In genomic region chr3:48415251-48415953, GRCh38 we compare ENCODE assay signal across 1 cellular context.
TF ChIP-seq lines count a peak whose summit lies in the region.

No MANE protein-coding gene starts in this region.

TF ChIP-seq in K562, 482 proteins besides CTCF, POLR2A, EP300 and RAD21:
- TF ChIP-seq TEAD1 (CRISPR knock-in tag; IDR thresholded peaks at IDR 0.05) (no peak), ZNF280B (CRISPR knock-in tag; IDR thresholded peaks at IDR 0.05) (no peak), ATF1 (CRISPR knock-in tag; IDR thresholded peaks at IDR 0.05) (no peak), ATF1 (tag; IDR thresholded peaks at IDR 0.05) (no peak), RBFOX2 (IDR thresholded peaks at IDR 0.05; ENCODE audit: low read depth, low read length) (no peak), ZNF644 (tag; IDR thresholded peaks at IDR 0.05; ENCODE audit: low read depth) (no peak), CSDE1 (IDR thresholded peaks at IDR 0.05) (no peak), ADNP (tag; IDR thresholded peaks at IDR 0.05) (no peak), ELF4 (CRISPR knock-in tag; IDR thresholded peaks at IDR 0.05) (no peak), RBBP5 (IDR thresholded peaks at IDR 0.05; ENCODE audit: borderline replicate concordance, insufficient read depth, low read length, poor library complexity, severe bottlenecking) (no peak), DEAF1 (CRISPR knock-in tag; IDR thresholded peaks at IDR 0.05) (no peak), IRF9 (tag; IDR thresholded peaks at IDR 0.05) (no peak), RBM17 (IDR thresholded peaks at IDR 0.05; ENCODE audit: borderline replicate concordance, low read depth, low read length) (no peak), ATF7 (IDR thresholded peaks at IDR 0.05) (no peak), BDP1 (IDR thresholded peaks at IDR 0.05; ENCODE audit: insufficient read depth, insufficient read length) (no peak), PURB (CRISPR knock-in tag; IDR thresholded peaks at IDR 0.05; ENCODE audit: low read depth) (no peak), CHD7 (IDR thresholded peaks at IDR 0.05; ENCODE audit: low read depth, low read length) (no peak)
